Comparison of ENCODE assay signal across 1 cellular context in the genomic region with DNA sequence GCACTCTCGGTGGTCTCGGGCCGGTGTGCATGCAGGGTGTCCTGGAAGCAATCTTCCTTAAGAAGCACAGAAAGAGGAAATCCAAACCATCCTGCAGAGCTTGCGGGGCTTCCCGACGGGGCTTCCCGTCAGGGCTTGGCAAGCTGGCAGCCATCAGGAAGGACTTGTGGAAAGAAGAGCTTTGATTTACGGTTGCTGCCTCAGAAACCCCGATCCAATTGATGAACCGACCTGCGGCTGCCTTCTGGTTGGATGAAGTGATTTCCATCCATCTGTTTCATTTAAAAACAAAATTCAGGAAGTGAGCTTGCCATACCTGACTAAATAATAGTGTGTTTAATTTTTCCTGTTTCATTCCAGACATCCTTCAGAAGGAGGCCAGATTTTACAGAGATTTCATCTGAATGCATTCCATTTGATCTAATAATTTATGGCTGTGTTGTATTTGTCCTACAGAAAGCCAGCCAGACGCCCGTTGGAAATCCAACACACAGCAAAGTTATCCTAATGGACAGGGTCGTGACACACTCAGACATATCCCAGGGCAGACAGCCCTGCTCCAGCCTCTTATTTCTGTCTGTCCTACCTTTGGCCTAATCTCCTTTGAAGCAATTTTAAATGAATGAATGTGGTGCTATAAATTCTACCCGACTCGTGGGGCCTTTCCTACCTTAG.
TF ChIP-seq lines count a peak whose summit lies in the region.

No MANE protein-coding gene starts in this region.

TF ChIP-seq in SK-N-SH, 30 proteins besides CTCF, POLR2A, EP300 and RAD21 (continued from another document):
- TF ChIP-seq, protein P1, sequence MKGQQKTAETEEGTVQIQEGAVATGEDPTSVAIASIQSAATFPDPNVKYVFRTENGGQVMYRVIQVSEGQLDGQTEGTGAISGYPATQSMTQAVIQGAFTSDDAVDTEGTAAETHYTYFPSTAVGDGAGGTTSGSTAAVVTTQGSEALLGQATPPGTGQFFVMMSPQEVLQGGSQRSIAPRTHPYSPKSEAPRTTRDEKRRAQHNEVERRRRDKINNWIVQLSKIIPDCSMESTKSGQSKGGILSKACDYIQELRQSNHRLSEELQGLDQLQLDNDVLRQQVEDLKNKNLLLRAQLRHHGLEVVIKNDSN (IDR thresholded peaks at IDR 0.05; ENCODE audit: borderline replicate concordance, low read depth): no peak
- TF ChIP-seq TAF1 (IDR thresholded peaks at IDR 0.05; ENCODE audit: borderline replicate concordance, low read depth, low read length) (no peak), MEF2A (IDR thresholded peaks at IDR 0.05; ENCODE audit: borderline replicate concordance, low read depth) (no peak), RXRA (IDR thresholded peaks at IDR 0.05; ENCODE audit: borderline replicate concordance, low read depth) (peak; percentile 32; the same call in 1 of the 2 replicates), SIN3A (IDR thresholded peaks at IDR 0.05; ENCODE audit: borderline replicate concordance, low read depth, low read length) (no peak), EZH2phosphoT487 (IDR thresholded peaks at IDR 0.05; ENCODE audit: borderline replicate concordance, low read depth) (no peak), POLR2AphosphoS5 (IDR thresholded peaks at IDR 0.05; ENCODE audit: low read depth, low read length) (0 out of 2 replicates have a peak, but pooled peaks have one; percentile 48), NRF1 (IDR thresholded peaks at IDR 0.05; ENCODE audit: low read depth, low read length) (no peak), GABPA (IDR thresholded peaks at IDR 0.05; ENCODE audit: low read depth) (no peak), ELF1 (IDR thresholded peaks at IDR 0.05) (no peak), NFIC (IDR thresholded peaks at IDR 0.05; ENCODE audit: borderline replicate concordance) (peak; percentile 60; the same call in 1 of the 2 replicates), TEAD4 (IDR thresholded peaks at IDR 0.05; ENCODE audit: borderline replicate concordance, insufficient read depth) (peak; percentile 33; the same call in 1 of the 2 replicates), YY1 (IDR thresholded peaks at IDR 0.05; ENCODE audit: low read depth) (no peak), TCF12 (IDR thresholded peaks at IDR 0.05) (peak; percentile 89), MXI1 (IDR thresholded peaks at IDR 0.05; ENCODE audit: low read depth, low read length) (no peak), FOXJ3 (CRISPR knock-in tag; IDR thresholded peaks at IDR 0.05) (0 out of 2 replicates have a peak, but pooled peaks have one; percentile 55), SMC3 (IDR thresholded peaks at IDR 0.05; ENCODE audit: low read depth, low read length) (no peak), RFX5 (IDR thresholded peaks at IDR 0.05; ENCODE audit: low read length) (no peak), RCOR1 (IDR thresholded peaks at IDR 0.05; ENCODE audit: low read length) (peak; percentile 93), CHD2 (IDR thresholded peaks at IDR 0.05; ENCODE audit: low read length, partially characterized antibody) (no peak), GATA2 (CRISPR knock-in tag; IDR thresholded peaks at IDR 0.05) (no peak), FOXM1 (IDR thresholded peaks at IDR 0.05; ENCODE audit: low read depth) (peak; percentile 46; the same call in 1 of the 2 replicates)
- TF ChIP-seq, protein P2, sequence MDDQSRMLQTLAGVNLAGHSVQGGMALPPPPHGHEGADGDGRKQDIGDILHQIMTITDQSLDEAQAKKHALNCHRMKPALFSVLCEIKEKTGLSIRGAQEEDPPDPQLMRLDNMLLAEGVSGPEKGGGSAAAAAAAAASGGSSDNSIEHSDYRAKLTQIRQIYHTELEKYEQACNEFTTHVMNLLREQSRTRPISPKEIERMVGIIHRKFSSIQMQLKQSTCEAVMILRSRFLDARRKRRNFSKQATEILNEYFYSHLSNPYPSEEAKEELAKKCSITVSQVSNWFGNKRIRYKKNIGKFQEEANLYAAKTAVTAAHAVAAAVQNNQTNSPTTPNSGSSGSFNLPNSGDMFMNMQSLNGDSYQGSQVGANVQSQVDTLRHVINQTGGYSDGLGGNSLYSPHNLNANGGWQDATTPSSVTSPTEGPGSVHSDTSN (IDR thresholded peaks at IDR 0.05): peak; percentile 69
- TF ChIP-seq, protein P3, sequence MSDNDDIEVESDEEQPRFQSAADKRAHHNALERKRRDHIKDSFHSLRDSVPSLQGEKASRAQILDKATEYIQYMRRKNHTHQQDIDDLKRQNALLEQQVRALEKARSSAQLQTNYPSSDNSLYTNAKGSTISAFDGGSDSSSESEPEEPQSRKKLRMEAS (IDR thresholded peaks at IDR 0.05; ENCODE audit: low read depth): no peak
- TF ChIP-seq, protein P4, sequence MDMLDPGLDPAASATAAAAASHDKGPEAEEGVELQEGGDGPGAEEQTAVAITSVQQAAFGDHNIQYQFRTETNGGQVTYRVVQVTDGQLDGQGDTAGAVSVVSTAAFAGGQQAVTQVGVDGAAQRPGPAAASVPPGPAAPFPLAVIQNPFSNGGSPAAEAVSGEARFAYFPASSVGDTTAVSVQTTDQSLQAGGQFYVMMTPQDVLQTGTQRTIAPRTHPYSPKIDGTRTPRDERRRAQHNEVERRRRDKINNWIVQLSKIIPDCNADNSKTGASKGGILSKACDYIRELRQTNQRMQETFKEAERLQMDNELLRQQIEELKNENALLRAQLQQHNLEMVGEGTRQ (IDR thresholded peaks at IDR 0.05; ENCODE audit: borderline replicate concordance, low read depth, low read length): no peak
- TF ChIP-seq, protein P5, sequence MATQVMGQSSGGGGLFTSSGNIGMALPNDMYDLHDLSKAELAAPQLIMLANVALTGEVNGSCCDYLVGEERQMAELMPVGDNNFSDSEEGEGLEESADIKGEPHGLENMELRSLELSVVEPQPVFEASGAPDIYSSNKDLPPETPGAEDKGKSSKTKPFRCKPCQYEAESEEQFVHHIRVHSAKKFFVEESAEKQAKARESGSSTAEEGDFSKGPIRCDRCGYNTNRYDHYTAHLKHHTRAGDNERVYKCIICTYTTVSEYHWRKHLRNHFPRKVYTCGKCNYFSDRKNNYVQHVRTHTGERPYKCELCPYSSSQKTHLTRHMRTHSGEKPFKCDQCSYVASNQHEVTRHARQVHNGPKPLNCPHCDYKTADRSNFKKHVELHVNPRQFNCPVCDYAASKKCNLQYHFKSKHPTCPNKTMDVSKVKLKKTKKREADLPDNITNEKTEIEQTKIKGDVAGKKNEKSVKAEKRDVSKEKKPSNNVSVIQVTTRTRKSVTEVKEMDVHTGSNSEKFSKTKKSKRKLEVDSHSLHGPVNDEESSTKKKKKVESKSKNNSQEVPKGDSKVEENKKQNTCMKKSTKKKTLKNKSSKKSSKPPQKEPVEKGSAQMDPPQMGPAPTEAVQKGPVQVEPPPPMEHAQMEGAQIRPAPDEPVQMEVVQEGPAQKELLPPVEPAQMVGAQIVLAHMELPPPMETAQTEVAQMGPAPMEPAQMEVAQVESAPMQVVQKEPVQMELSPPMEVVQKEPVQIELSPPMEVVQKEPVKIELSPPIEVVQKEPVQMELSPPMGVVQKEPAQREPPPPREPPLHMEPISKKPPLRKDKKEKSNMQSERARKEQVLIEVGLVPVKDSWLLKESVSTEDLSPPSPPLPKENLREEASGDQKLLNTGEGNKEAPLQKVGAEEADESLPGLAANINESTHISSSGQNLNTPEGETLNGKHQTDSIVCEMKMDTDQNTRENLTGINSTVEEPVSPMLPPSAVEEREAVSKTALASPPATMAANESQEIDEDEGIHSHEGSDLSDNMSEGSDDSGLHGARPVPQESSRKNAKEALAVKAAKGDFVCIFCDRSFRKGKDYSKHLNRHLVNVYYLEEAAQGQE (IDR thresholded peaks at IDR 0.05; ENCODE audit: low read depth, low read length): 0 out of 2 replicates have a peak, but pooled peaks have one; percentile 13
- TF ChIP-seq, protein P6, sequence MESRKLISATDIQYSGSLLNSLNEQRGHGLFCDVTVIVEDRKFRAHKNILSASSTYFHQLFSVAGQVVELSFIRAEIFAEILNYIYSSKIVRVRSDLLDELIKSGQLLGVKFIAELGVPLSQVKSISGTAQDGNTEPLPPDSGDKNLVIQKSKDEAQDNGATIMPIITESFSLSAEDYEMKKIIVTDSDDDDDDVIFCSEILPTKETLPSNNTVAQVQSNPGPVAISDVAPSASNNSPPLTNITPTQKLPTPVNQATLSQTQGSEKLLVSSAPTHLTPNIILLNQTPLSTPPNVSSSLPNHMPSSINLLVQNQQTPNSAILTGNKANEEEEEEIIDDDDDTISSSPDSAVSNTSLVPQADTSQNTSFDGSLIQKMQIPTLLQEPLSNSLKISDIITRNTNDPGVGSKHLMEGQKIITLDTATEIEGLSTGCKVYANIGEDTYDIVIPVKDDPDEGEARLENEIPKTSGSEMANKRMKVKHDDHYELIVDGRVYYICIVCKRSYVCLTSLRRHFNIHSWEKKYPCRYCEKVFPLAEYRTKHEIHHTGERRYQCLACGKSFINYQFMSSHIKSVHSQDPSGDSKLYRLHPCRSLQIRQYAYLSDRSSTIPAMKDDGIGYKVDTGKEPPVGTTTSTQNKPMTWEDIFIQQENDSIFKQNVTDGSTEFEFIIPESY (IDR thresholded peaks at IDR 0.05; ENCODE audit: borderline replicate concordance, low read depth): no peak
- TF ChIP-seq, protein P7, sequence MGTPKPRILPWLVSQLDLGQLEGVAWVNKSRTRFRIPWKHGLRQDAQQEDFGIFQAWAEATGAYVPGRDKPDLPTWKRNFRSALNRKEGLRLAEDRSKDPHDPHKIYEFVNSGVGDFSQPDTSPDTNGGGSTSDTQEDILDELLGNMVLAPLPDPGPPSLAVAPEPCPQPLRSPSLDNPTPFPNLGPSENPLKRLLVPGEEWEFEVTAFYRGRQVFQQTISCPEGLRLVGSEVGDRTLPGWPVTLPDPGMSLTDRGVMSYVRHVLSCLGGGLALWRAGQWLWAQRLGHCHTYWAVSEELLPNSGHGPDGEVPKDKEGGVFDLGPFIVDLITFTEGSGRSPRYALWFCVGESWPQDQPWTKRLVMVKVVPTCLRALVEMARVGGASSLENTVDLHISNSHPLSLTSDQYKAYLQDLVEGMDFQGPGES (IDR thresholded peaks at IDR 0.05; ENCODE audit: low read depth, low read length): no peak
